8 cellular contexts compared by ENCODE assay signal in the genomic region with DNA sequence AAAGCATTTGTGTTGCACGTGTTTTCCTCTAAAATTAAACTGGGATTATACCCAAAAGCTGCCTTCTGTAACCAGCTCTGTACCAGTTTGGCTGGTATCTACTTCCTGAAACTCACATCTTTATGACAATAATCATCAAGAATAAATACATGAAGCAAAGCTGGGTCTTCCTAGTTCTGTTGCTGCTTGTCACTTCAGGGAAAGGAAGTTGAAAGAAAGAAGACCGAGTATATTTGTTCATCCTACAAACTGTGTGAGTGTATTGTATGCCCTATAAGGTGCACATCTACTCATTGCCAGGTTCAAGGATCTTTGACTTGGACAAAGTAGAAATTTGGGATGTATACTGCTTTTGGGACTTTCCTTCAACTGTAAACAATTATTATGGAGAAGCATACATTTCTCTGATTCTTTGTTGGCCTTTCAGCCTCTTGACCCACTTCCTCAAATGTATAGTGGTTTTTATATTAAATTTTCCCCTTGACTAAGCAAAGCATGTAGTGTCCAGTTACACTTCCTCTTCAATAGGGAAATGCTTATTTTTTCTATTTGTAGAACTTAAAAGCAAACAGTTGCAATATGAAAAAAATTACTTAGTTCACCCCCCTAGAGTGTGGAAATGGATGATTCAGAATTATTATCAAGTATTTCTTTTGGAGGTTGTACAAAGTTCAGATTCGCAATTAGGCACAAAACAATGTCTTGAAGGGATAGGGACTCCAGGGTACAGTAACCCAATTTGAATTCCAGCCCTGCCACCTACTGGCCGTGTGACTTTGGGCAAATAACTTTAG. TPM values are rescaled to one million over a fixed set of nuclear protein-coding genes. Genes with fewer than 3 reads are reported as not detected.
DNase-seq lines count a peak whose midpoint lies in the region; ATAC-seq and TF ChIP-seq lines count a peak whose summit lies in the region.

No MANE protein-coding gene starts in this region.

- in situ Hi-C loops in G401 (cut with HindIII; ENCODE audit: low sequenced_read_pairs) = no loop called here

- POLR2A ChIA-PET in AG04449 (lab: Yijun Ruan, JAX) = no interaction called here

- no peaks in the 10 kb centered on the region for H3K36me3 ChIP-seq in vagina

- H3K4me3 ChIP-seq in AG04449 (ENCODE audit: low read depth, low read length) = no peak overlapping the region
- no peak overlapping the region for H3K4me3 ChIP-seq in dorsolateral prefrontal cortex
- H3K4me3 ChIP-seq in vagina = no peak overlapping the region

- TF ChIP-seq CTCF in AG04449 (IDR thresholded peaks at IDR 0.05; ENCODE audit: insufficient read depth, low read length, missing control alignments) (peak; percentile 57), VCaP (conservative IDR thresholded peaks at IDR 0.05) (peak; percentile 92), dorsolateral prefrontal cortex (IDR thresholded peaks at IDR 0.05 in 54 of 56, conservative IDR thresholded peaks at IDR 0.05 in 2 of 56; ENCODE audit: low read depth in 1 of 56, partially characterized antibody in 56 of 56) (peak; percentile 19 to 74 (median 56)), vagina (IDR thresholded peaks at IDR 0.05) (peak in 2 of 3 experiments; percentile 21 to 27)

- intact Hi-C loops in dorsolateral prefrontal cortex (cut with DNase I) (loop anchor here in 1 of 2 donors (10.0 kb wide), 1 partner anchor 539 kb away; no protein-coding TSS in a partner anchor), vagina (cut with DNase I) (no loop called here)

- H3K27ac ChIP-seq in VCaP (peak overlapping the region; percentile 93), dorsolateral prefrontal cortex (peak overlapping the region in 29 of 59 donors; percentile 2 to 82 (median 41)), vagina (no peak overlapping the region)

- CTCF ChIA-PET in AG04449 (lab: Yijun Ruan, JAX) = interaction anchor here (1.1 to 6.1 kb wide), 7 partner anchors 13 to 177 kb away, joined by 3 to 36 read pairs (median 4); no protein-coding TSS in a partner anchor

- no peak for TF ChIP-seq POLR2A in vagina (IDR thresholded peaks at IDR 0.05)

- H3K27me3 ChIP-seq in dorsolateral prefrontal cortex (no peaks in the 10 kb centered on the region), vagina (no peaks in the 10 kb centered on the region)

- no peaks in the 10 kb centered on the region for H3K9me3 ChIP-seq in vagina

- ATAC-seq in GM18498 (IDR thresholded peaks at IDR 0.05; ENCODE audit: unreplicated experiment) = peak; percentile 53

- peaks cover under 1% of the 10 kb centered on the region for H3K4me1 ChIP-seq in vagina

- DNase-seq in AG04449 (ENCODE audit: low read depth, low spot score) (no peak), NCI-H1092 (lab: John Stamatoyannopoulos, UW) (peak; percentile 13), dorsolateral prefrontal cortex (peak in 2 of 10 donors; percentile 30 to 48), mucosa of gallbladder (ENCODE audit: low spot score) (peak; percentile 56), vagina (ENCODE audit: extremely low spot score in 2 of 2) (no peak), G401 (ENCODE audit: low spot score) (no peak)

RNA-seq across cellular contexts. Expression of a gene that starts 28.9 kb away (rescaled TPM):
- total RNA-seq in dorsolateral prefrontal cortex = 10 to 100 TPM; 21.7 to 70.3 (median 48.4) TPM
- 61.3 TPM for total RNA-seq in mucosa of gallbladder
- 89.6 TPM for total RNA-seq in vagina
- 61.2 and 66.8 TPM in 2 replicates for total RNA-seq in G401 (2014; rRNA removed; shearing (Covaris generic))

RNA-seq across cellular contexts. Expression of a gene that starts 49.5 kb away (rescaled TPM):
- total RNA-seq in dorsolateral prefrontal cortex = 10 to 100 TPM; 35.7 to 70.9 (median 47.8) TPM
- 59.0 TPM for total RNA-seq in mucosa of gallbladder
- total RNA-seq in vagina = 20.4 TPM
- 2.2 and 3.4 TPM in 2 replicates for total RNA-seq in G401 (2014; rRNA removed; shearing (Covaris generic))

Comparison
In these comparisons a context has a peak if more than half of its experiments do, and no peak if none do; other contexts are left out.
1. DNase-seq: peak in NCI-H1092 (single experiment) and mucosa of gallbladder (single experiment); none in AG04449 (single experiment), vagina (0 of 2) and G401 (single experiment).
2. CTCF ChIP-seq: peak in every context shown above with its lines; median percentile 92 in VCaP; 57 in AG04449; 56 in dorsolateral prefrontal cortex; 24 in vagina.